19 cellular contexts compared by ENCODE assay signal in the genomic region with DNA sequence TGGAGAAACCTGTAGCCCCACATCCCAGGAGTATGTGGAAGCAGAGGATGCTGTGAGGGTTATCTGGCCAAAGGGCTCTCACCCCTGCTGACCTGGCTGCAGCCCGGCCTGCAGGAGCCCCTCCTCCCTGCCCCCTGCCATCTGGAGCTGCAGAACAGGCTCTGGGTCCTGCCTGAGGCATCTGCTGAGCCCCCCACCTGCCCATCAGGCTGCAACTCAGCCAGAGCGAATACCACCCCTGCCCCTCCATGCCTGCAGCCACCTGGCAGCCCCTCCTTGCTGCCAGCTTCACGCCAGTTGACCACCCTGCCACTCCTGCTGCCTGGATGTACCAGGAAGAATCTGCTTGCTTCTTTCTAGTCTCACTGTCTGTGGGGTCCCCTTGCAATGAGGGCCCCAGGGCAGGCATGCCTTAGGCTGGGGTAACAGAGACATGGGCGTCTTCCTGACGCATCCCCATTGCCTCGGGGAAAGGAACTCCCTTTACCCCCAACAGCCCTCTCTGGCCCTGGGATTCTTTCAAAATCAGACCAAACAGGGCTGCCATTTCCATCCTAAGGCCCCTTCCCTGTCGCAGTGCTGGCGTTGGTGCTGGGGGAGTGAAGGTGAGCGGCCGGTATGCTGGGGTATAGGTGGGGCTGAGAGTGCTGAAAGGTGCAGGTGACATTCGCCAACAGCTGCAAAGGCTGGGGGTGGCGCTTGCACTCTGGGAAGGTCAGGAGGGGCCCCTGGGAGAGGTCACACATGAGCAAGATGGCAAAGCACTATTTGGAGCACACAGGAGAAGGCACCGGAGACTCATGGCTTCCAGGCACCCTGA.
A peak's percentile ranks its signal among the peaks of the same experiment; 100 is the strongest.
DNase-seq lines count a peak whose midpoint lies in the region; ATAC-seq and TF ChIP-seq lines count a peak whose summit lies in the region.
"Had no signal": no experiment of that assay in that cellular context is flagged by ENCODE, and none has a peak within 500 bp of the region (broad histone marks: within the 10 kb centered on the region; RNA-seq: fewer than 3 reads in every experiment).

No MANE protein-coding gene starts in this region.

- DNase-seq in CD8-positive, alpha-beta T cell: no peak
- DNase-seq in GM06990 (ENCODE audit: extremely low read depth, insufficient read length) (peak; percentile 37), OCI-LY7 (ENCODE audit: low spot score) (peak; percentile 72), mesenteric fat pad (ENCODE audit: low spot score) (peak; percentile 60), KBM-7 (no peak), middle frontal gyrus (ENCODE audit: extremely low spot score, low spot score) (no peak), ovary (no peak)
- DNase-seq: activated CD4-positive, alpha-beta T cell treated with anti-CD3 and anti-CD28 coated beads, Interleukin-2, amount 50 U/mL, for 1 hour; activated gamma-delta T cell; dermis blood vessel endothelial cell; esophagus squamous epithelium; heart left ventricle; NCI-H187 treated with DMSO at 0.1 percent for 48 hours; NCI-H526; T-cell had no signal

- POLR2A ChIA-PET in CD8-positive, alpha-beta T cell (lab: Charles Lee): no interaction called here
- POLR2A ChIA-PET in OCI-LY7 (lab: Charles Lee): interaction anchor here (0.5 to 2.2 kb wide), 2 partner anchors 20 to 307 kb away, joined by 3 to 5 read pairs; no protein-coding TSS in a partner anchor

- no peaks in the 10 kb centered on the region for H3K27me3 Mint-ChIP-seq in CD8-positive, alpha-beta T cell (ENCODE audit: low read depth)
- H3K27me3 Mint-ChIP-seq: T-cell had no signal

- H3K9me3 ChIP-seq in CD8-positive, alpha-beta T cell (ENCODE audit: low read length): no peaks in the 10 kb centered on the region
- H3K9me3 ChIP-seq in OCI-LY7 (ENCODE audit: low read length): peaks cover 12% of the 10 kb centered on the region; the same call in 1 of the 2 replicates
- no peaks in the 10 kb centered on the region for H3K9me3 ChIP-seq in ovary
- H3K9me3 ChIP-seq: esophagus squamous epithelium, heart left ventricle had no signal

- no peaks in the 10 kb centered on the region for H3K79me2 ChIP-seq in OCI-LY7 (ENCODE audit: insufficient read depth, low read depth, low read length)
- H3K79me2 ChIP-seq: parathyroid adenoma had no signal

- WGBS in ovary, 3 donors: 73 to 75% (median 74%) methylated on average over 13 of the region's 13 CpGs

- TF ChIP-seq POLR2A in ovary (IDR thresholded peaks at IDR 0.05): no peak

- no peak overlapping the region for H3K4me3 Mint-ChIP-seq in CD8-positive, alpha-beta T cell

- H3K27ac ChIP-seq in CD8-positive, alpha-beta T cell (ENCODE audit: low read depth, low read length): no peak overlapping the region
- H3K27ac ChIP-seq in OCI-LY7 (ENCODE audit: low read depth, low read length, poor library complexity, severe bottlenecking): peak overlapping the region; percentile 98
- no peak overlapping the region for H3K27ac ChIP-seq in ovary
- H3K27ac ChIP-seq: esophagus squamous epithelium, parathyroid adenoma, RWPE1 had no signal

- peaks cover 26% of the 10 kb centered on the region for H3K4me1 Mint-ChIP-seq in CD8-positive, alpha-beta T cell (ENCODE audit: low read depth)

- H3K4me1 ChIP-seq in CD8-positive, alpha-beta T cell (ENCODE audit: insufficient read depth, low read length): peaks cover 28% of the 10 kb centered on the region
- H3K4me1 ChIP-seq in OCI-LY7 (ENCODE audit: insufficient read depth, low read length, poor library complexity, severe bottlenecking) (peaks cover 94% of the 10 kb centered on the region), ovary (ENCODE audit: insufficient read depth) (no peaks in the 10 kb centered on the region)
- H3K4me1 ChIP-seq: esophagus squamous epithelium, heart left ventricle, parathyroid adenoma had no signal

- H3K36me3 Mint-ChIP-seq in CD8-positive, alpha-beta T cell: no peaks in the 10 kb centered on the region
- H3K36me3 Mint-ChIP-seq: T-cell had no signal

- no peaks in the 10 kb centered on the region for H3K36me3 ChIP-seq in CD8-positive, alpha-beta T cell (ENCODE audit: insufficient read depth, low read length)
- no peaks in the 10 kb centered on the region for H3K36me3 ChIP-seq in GM06990 (ENCODE audit: control insufficient read depth, insufficient read depth, low read length)
- H3K36me3 ChIP-seq in OCI-LY7 (ENCODE audit: insufficient read depth, low read length): no peaks in the 10 kb centered on the region; the same call in 1 of the 2 replicates
- no peaks in the 10 kb centered on the region for H3K36me3 ChIP-seq in ovary
- H3K36me3 ChIP-seq: esophagus squamous epithelium, heart left ventricle had no signal

- H3K9me2 ChIP-seq in OCI-LY7 (ENCODE audit: insufficient read depth, low read length): no peaks in the 10 kb centered on the region

- no peaks in the 10 kb centered on the region for H3K27me3 ChIP-seq in CD8-positive, alpha-beta T cell (ENCODE audit: insufficient read depth, low read length)
- no peaks in the 10 kb centered on the region for H3K27me3 ChIP-seq in GM06990 (replicated peaks; ENCODE audit: control insufficient read depth, insufficient read depth, low read length)
- H3K27me3 ChIP-seq in ovary: no peaks in the 10 kb centered on the region

- peak overlapping the region; percentile 31 for H3K4me3 ChIP-seq in CD8-positive, alpha-beta T cell (ENCODE audit: low read depth, low read length)
- H3K4me3 ChIP-seq in GM06990 (replicated peaks; ENCODE audit: low read depth, low read length) (no peak overlapping the region), OCI-LY7 (ENCODE audit: low read depth, low read length, poor library complexity, severe bottlenecking) (peak overlapping the region; percentile 50), ovary (no peak overlapping the region)
- H3K4me3 ChIP-seq: esophagus squamous epithelium, heart left ventricle, skin epidermis had no signal

- H2AFZ ChIP-seq in OCI-LY7 (ENCODE audit: low read length): peak overlapping the region; percentile 11; the same call in 1 of the 2 replicates
- H2AFZ ChIP-seq: parathyroid adenoma had no signal

- H3K27ac Mint-ChIP-seq in CD8-positive, alpha-beta T cell: no peak overlapping the region

- no peak for TF ChIP-seq CTCF in CD8-positive, alpha-beta T cell (IDR thresholded peaks at IDR 0.05)
- TF ChIP-seq CTCF in GM06990 (IDR thresholded peaks at IDR 0.05; ENCODE audit: insufficient read depth, low read length, poor library complexity, severe bottlenecking): no peak
- no peak for TF ChIP-seq CTCF in OCI-LY7 (conservative IDR thresholded peaks at IDR 0.05; ENCODE audit: low read length)
- no peak for TF ChIP-seq CTCF in ovary (IDR thresholded peaks at IDR 0.05)

- H4K20me1 ChIP-seq in OCI-LY7 (ENCODE audit: insufficient read depth, low read length): no peaks in the 10 kb centered on the region

- intact Hi-C loops in CD8-positive, alpha-beta T cell (cut with DNase I, micrococcal nuclease): no loop called here
- intact Hi-C loops in OCI-LY7 (cut with micrococcal nuclease; ENCODE audit: unreplicated experiment): loop anchor here (5.0 kb wide), 1 partner anchor 735 kb away; no protein-coding TSS in a partner anchor
- intact Hi-C loops in ovary (cut with DNase I): no loop called here

- no peak for TF ChIP-seq EP300 in ovary (IDR thresholded peaks at IDR 0.05)

- in situ Hi-C loops in KBM-7 (cut with MboI; ENCODE audit: low pct_unique_long_range_greater_than_20kb, low sequenced_read_pairs): no loop called here

- no TSS peak for BruUV-seq in OCI-LY7 (replicated peaks; lab: Mats Ljungman, UMichigan)

- H3K4me2 ChIP-seq in OCI-LY7 (ENCODE audit: low read length): peak overlapping the region; percentile 80

- CTCF ChIA-PET in CD8-positive, alpha-beta T cell (lab: Charles Lee): no interaction called here
- CTCF ChIA-PET in OCI-LY7 (lab: Charles Lee; ENCODE audit: unreplicated experiment): interaction anchor here (1.0 kb wide), 1 partner anchor 93 kb away, joined by 3 read pairs; no protein-coding TSS in a partner anchor

- peaks cover 1% of the 10 kb centered on the region for H3K9me3 Mint-ChIP-seq in CD8-positive, alpha-beta T cell
- H3K9me3 Mint-ChIP-seq: stimulated activated naive CD8-positive, alpha-beta T cell treated with anti-CD3 and anti-CD28 coated beads, Interleukin-15, Interleukin-2, amounts not matched to agents 100 ng/mL and 50 ng/mL, for 24 hours; T-cell had no signal

- ATAC-seq in CD8-positive, alpha-beta T cell: no peak
- ATAC-seq: heart left ventricle had no signal

Comparison
In these comparisons a context has a peak if more than half of its experiments do, and no peak if none do; other contexts are left out.
1. DNase-seq: peak in GM06990 (single experiment), OCI-LY7 (single experiment) and mesenteric fat pad (single experiment); none in CD8-positive, alpha-beta T cell (0 of 7), KBM-7 (single experiment), middle frontal gyrus (single experiment) and ovary (0 of 5).
2. H3K4me3 ChIP-seq: peak in CD8-positive, alpha-beta T cell (single experiment) and OCI-LY7 (single experiment); none in GM06990 (single experiment) and ovary (single experiment).